In genomic region chr7:34868602-34869001, GRCh38 we compare ENCODE assay signal across 5 cellular contexts.
DNase-seq lines count a peak whose midpoint lies in the region; TF ChIP-seq lines count a peak whose summit lies in the region.
"Not testable (repeated sequence)": the region's sequence is repeated elsewhere in the genome, so short reads cannot be mapped to it uniquely, and the experiment has no call there.

No MANE protein-coding gene starts in this region.

- not testable (repeated sequence) for H3K4me1 ChIP-seq in vagina

- H3K9me3 ChIP-seq in vagina: not testable (repeated sequence)

- H3K27ac ChIP-seq in caudate nucleus (ENCODE audit: low read depth, low read length) (peak overlapping the region; percentile 64), dorsolateral prefrontal cortex (peak overlapping the region in 46 of 59 donors; percentile 7 to 91 (median 74)), substantia nigra (ENCODE audit: low read depth, low read length, poor library complexity, severe bottlenecking) (peak overlapping the region; percentile 85)
- not testable (repeated sequence) for H3K27ac ChIP-seq in vagina

- H3K36me3 ChIP-seq in vagina: not testable (repeated sequence)

- not testable (repeated sequence) for H3K27me3 ChIP-seq in dorsolateral prefrontal cortex, vagina

- not testable (repeated sequence) for H3K4me3 ChIP-seq in dorsolateral prefrontal cortex, vagina

- not testable (repeated sequence) for TF ChIP-seq POLR2A in vagina (IDR thresholded peaks at IDR 0.05)

- intact Hi-C loops in dorsolateral prefrontal cortex (cut with DNase I): loop anchor here in 1 of 2 donors (2.0 kb wide), 1 partner anchor 44 kb away; no protein-coding TSS in a partner anchor
- intact Hi-C loops in vagina (cut with DNase I): not testable (repeated sequence)

- TF ChIP-seq CTCF in dorsolateral prefrontal cortex (IDR thresholded peaks at IDR 0.05 in 54 of 56, conservative IDR thresholded peaks at IDR 0.05 in 2 of 56; ENCODE audit: low read depth in 1 of 56, partially characterized antibody in 56 of 56); vagina (IDR thresholded peaks at IDR 0.05): not testable (repeated sequence)

- DNase-seq in caudate nucleus (lab: John Stamatoyannopoulos, UW): peak in 1 of 61 donors; percentile 54
- DNase-seq in dorsolateral prefrontal cortex: not testable (repeated sequence)
- peak; percentile 34 for DNase-seq in midbrain (lab: John Stamatoyannopoulos, UW)
- DNase-seq in substantia nigra (lab: John Stamatoyannopoulos, UW): peak in 1 of 49 donors; percentile 52
- DNase-seq in vagina (ENCODE audit: extremely low spot score in 2 of 2): peak; percentile 22 to 49
